Comparison of ENCODE assay signal across 19 cellular contexts in genomic region chr3:65284971-65285370, GRCh38.
DNase-seq lines count a peak whose midpoint lies in the region; ATAC-seq, FAIRE-seq and TF ChIP-seq lines count a peak whose summit lies in the region.
"Had no signal": no experiment of that assay in that cellular context is flagged by ENCODE, and none has a peak within 500 bp of the region (broad histone marks: within the 10 kb centered on the region; RNA-seq: fewer than 3 reads in every experiment).

No MANE protein-coding gene starts in this region.

- ATAC-seq in HepG2 (no peak), right lobe of liver (no peak), T-helper 17 cell (no peak), GM18873 (IDR thresholded peaks at IDR 0.05; ENCODE audit: low FRiP score, unreplicated experiment) (no peak)
- ATAC-seq: A549, GM12878 had no signal

- H3K4me1 Mint-ChIP-seq in T-helper 2 cell treated with Interferon-gamma antibody and Interleukin-4, amounts not matched to agents 5 μg/mL and 100 μg/mL, for 36 hours (ENCODE audit: low read depth) = no peaks in the 10 kb centered on the region
- no peaks in the 10 kb centered on the region for H3K4me1 Mint-ChIP-seq in T-helper 17 cell
- H3K4me1 Mint-ChIP-seq: IgD-negative memory B cell had no signal

- CTCF ChIA-PET in HepG2 (lab: Yijun Ruan, JAX; ENCODE audit: low intra/inter-chr PET ratio, low total read pairs) = no interaction called here

- BruUV-seq in HepG2 (replicated peaks; lab: Mats Ljungman, UMichigan) = no TSS peak

- intact Hi-C loops in HepG2 (cut with micrococcal nuclease; ENCODE audit: unreplicated experiment) = no loop called here
- intact Hi-C loops in right lobe of liver (cut with DNase I) = no loop called here

- DNase-seq in HepG2 (ENCODE audit: low spot score) (no peak), right lobe of liver (no peak), choroid plexus epithelial cell (ENCODE audit: low read depth) (peak; percentile 22), kidney tubule cell (ENCODE audit: low spot score) (peak; percentile 11), superior temporal gyrus (ENCODE audit: extremely low spot score) (peak; percentile 23), T-helper 17 cell (no peak)
- DNase-seq in T-helper 2 cell treated with Interferon-gamma antibody and Interleukin-4, amounts not matched to agents 5 μg/mL and 100 μg/mL, for 36 hours (ENCODE audit: low spot score) = no peak
- DNase-seq: C1 segment of cervical spinal cord, GDM1, NCI-H1105 treated with DMSO at 0.1 percent for 48 hours, NCI-H187, NCI-H2171, NCI-H510A, SHP77 had no signal

- no peaks in the 10 kb centered on the region for H3K36me3 Mint-ChIP-seq in T-helper 2 cell treated with Interferon-gamma antibody and Interleukin-4, amounts not matched to agents 5 μg/mL and 100 μg/mL, for 36 hours (ENCODE audit: low read depth)
- no peaks in the 10 kb centered on the region for H3K36me3 Mint-ChIP-seq in T-helper 17 cell (ENCODE audit: low read depth)
- H3K36me3 Mint-ChIP-seq: IgD-negative memory B cell had no signal

- H3K79me2 ChIP-seq in HepG2 (ENCODE audit: insufficient read depth, low read length) = no peaks in the 10 kb centered on the region

- POLR2A ChIA-PET in HepG2 (lab: Yijun Ruan, JAX) = no interaction called here

- H3K4me2 ChIP-seq in HepG2 (ENCODE audit: low read depth, low read length) = no peak overlapping the region
- H3K4me2 ChIP-seq: A549 had no signal

- no peak overlapping the region for H3K9ac ChIP-seq in HepG2 (ENCODE audit: insufficient read depth, low read depth, low read length)

- H3K4me1 ChIP-seq in HepG2 (ENCODE audit: insufficient read depth, low read length) (peaks cover 20% of the 10 kb centered on the region), right lobe of liver (no peaks in the 10 kb centered on the region)
- H3K4me1 ChIP-seq: A549 had no signal

- TF ChIP-seq CTCF in HepG2 (CRISPR knock-in tag; IDR thresholded peaks at IDR 0.05) (no peak), right lobe of liver (IDR thresholded peaks at IDR 0.05) (no peak), choroid plexus epithelial cell (conservative IDR thresholded peaks at IDR 0.05; ENCODE audit: low read depth, low read length) (no peak)

- no peak overlapping the region for H3K27ac Mint-ChIP-seq in T-helper 2 cell treated with Interferon-gamma antibody and Interleukin-4, amounts not matched to agents 5 μg/mL and 100 μg/mL, for 36 hours
- H3K27ac Mint-ChIP-seq in T-helper 17 cell = no peak overlapping the region
- H3K27ac Mint-ChIP-seq: IgD-negative memory B cell had no signal

- WGBS in HepG2 (ENCODE audit: low lambda C conversion rate) = 0% methylated on average over 1 of the region's 1 CpG
- WGBS in right lobe of liver (ENCODE audit: insufficient coverage, low coverage, low lambda C conversion rate, missing lambda C conversion rate) = 6% methylated on average over 1 of the region's 1 CpG

- H4K20me1 ChIP-seq in HepG2 (ENCODE audit: insufficient read depth, low read length) = no peaks in the 10 kb centered on the region

- no peak for TF ChIP-seq RAD21 in HepG2 (CRISPR knock-in tag; IDR thresholded peaks at IDR 0.05)

- TF ChIP-seq POLR2A in HepG2 (IDR thresholded peaks at IDR 0.05; ENCODE audit: insufficient read depth in 1 of 2, low read depth in 2 of 2, low read length in 2 of 2) (no peak), right lobe of liver (IDR thresholded peaks at IDR 0.05) (no peak)

- peaks cover 13% of the 10 kb centered on the region for H3K9me3 Mint-ChIP-seq in T-helper 2 cell treated with Interferon-gamma antibody and Interleukin-4, amounts not matched to agents 5 μg/mL and 100 μg/mL, for 36 hours

- TF ChIP-seq EP300 in HepG2 (IDR thresholded peaks at IDR 0.05; ENCODE audit: low read depth in 2 of 2, low read length in 2 of 2) (no peak), HepG2 (CRISPR knock-in tag; IDR thresholded peaks at IDR 0.05; ENCODE audit: borderline replicate concordance) (no peak)

- in situ Hi-C loops in HepG2 (cut with HindIII; ENCODE audit: extremely low pct_ligation_motif_present, low pct_unique_long_range_greater_than_20kb) = no loop called here

- no peaks in the 10 kb centered on the region for H3K36me3 ChIP-seq in HepG2 (replicated peaks in 1 of 2; ENCODE audit: control insufficient read depth in 1 of 2, insufficient read depth in 2 of 2, low read length in 2 of 2)
- no peaks in the 10 kb centered on the region for H3K36me3 ChIP-seq in right lobe of liver

- no peak overlapping the region for H3K4me3 Mint-ChIP-seq in T-helper 2 cell treated with Interferon-gamma antibody and Interleukin-4, amounts not matched to agents 5 μg/mL and 100 μg/mL, for 36 hours
- no peak overlapping the region for H3K4me3 Mint-ChIP-seq in T-helper 17 cell
- H3K4me3 Mint-ChIP-seq: IgD-negative memory B cell had no signal

- no peaks in the 10 kb centered on the region for H3K9me3 ChIP-seq in HepG2 (ENCODE audit: low read length)
- no peaks in the 10 kb centered on the region for H3K9me3 ChIP-seq in right lobe of liver
- no peaks in the 10 kb centered on the region for H3K9me3 ChIP-seq in T-helper 17 cell (ENCODE audit: control insufficient read depth, low read length, poor library complexity, severe bottlenecking)
- H3K9me3 ChIP-seq: A549 had no signal

- H3K27me3 Mint-ChIP-seq in T-helper 2 cell treated with Interferon-gamma antibody and Interleukin-4, amounts not matched to agents 5 μg/mL and 100 μg/mL, for 36 hours (ENCODE audit: low read depth) = no peaks in the 10 kb centered on the region
- H3K27me3 Mint-ChIP-seq in T-helper 17 cell = no peaks in the 10 kb centered on the region
- H3K27me3 Mint-ChIP-seq: IgD-negative memory B cell had no signal

- H3K27me3 ChIP-seq in HepG2 (ENCODE audit: control insufficient read depth in 1 of 2, insufficient read depth in 2 of 2, low read length in 2 of 2) (no peaks in the 10 kb centered on the region), right lobe of liver (no peaks in the 10 kb centered on the region)

- FAIRE-seq in HepG2 (lab: Jason Lieb, UNC) = no peak
- FAIRE-seq: A549, GM12878, H54 had no signal

- H3K4me3 ChIP-seq in HepG2 (replicated peaks in 1 of 3; ENCODE audit: insufficient read depth in 1 of 3, low read depth in 2 of 3, low read length in 3 of 3) (no peak overlapping the region), right lobe of liver (no peak overlapping the region), choroid plexus epithelial cell (ENCODE audit: low read depth, low read length) (no peak overlapping the region)
- H3K4me3 ChIP-seq: A549, GM12878 had no signal

- H2AFZ ChIP-seq in HepG2 (ENCODE audit: low read length) = no peak overlapping the region

- no peak overlapping the region for H3K27ac ChIP-seq in HepG2 (ENCODE audit: extremely low read length, insufficient read depth, low read length)
- H3K27ac ChIP-seq in right lobe of liver = no peak overlapping the region
- H3K27ac ChIP-seq: A549 had no signal

TF ChIP-seq in HepG2, 621 proteins besides CTCF, POLR2A, EP300 and RAD21:
- TF ChIP-seq RFX1 (IDR thresholded peaks at IDR 0.05) = peak; percentile 61
- no peak for TF ChIP-seq POLR2AphosphoS2 (IDR thresholded peaks at IDR 0.05; ENCODE audit: low read depth, low read length)
- TF ChIP-seq GTF3A (CRISPR knock-in tag; conservative IDR thresholded peaks at IDR 0.05) = no peak
TF ChIP-seq in HepG2: peak in this region for 1.

Comparison
In these comparisons a context has a peak if more than half of its experiments do, and no peak if none do; other contexts are left out.
1. DNase-seq: peak in choroid plexus epithelial cell (single experiment), kidney tubule cell (single experiment) and superior temporal gyrus (single experiment); none in HepG2 (single experiment), right lobe of liver (0 of 3), T-helper 2 cell treated with Interferon-gamma antibody and Interleukin-4, amounts not matched to agents 5 μg/mL and 100 μg/mL, for 36 hours (single experiment) and T-helper 17 cell (0 of 3).